8 cellular contexts compared by ENCODE assay signal in the genomic region with DNA sequence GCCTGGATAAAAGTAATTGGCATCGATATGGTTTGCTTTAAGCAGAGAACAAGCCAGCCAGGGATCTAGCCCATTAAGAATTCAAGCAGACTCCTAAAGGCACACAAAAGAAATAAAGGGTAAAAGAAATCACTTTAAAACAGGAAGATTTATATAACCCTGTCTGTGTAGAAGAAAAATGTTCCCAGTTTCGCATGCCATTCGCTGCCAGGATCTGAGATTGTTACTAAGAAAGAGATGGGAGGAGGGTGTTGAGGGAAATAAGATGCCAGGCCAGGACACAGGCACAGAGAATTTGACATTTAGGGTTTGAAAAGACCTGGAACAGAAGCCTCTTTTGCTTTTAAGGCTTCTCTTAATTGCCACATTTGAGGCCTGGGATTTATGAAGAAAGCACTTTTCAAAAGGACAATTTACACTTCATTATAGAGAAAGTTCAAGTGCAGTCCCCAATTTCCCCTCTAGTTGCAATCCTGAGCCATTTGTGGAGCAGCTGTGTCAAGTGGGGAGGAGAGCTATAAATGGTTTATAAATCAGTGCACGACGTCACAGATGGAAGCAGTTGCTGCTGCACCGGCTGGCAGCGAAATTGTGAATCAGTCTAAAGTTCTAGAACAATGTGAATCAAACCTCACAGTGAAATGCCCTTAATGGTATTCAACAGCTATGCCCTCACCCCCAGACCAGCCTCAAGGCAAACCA. TPM values are rescaled to one million over a fixed set of nuclear protein-coding genes. Genes with fewer than 3 reads are reported as not detected.
A peak's percentile ranks its signal among the peaks of the same experiment; 100 is the strongest.
DNase-seq lines count a peak whose midpoint lies in the region; ATAC-seq, FAIRE-seq and TF ChIP-seq lines count a peak whose summit lies in the region.

No MANE protein-coding gene starts in this region.

- H4K20me1 ChIP-seq in OCI-LY3 (ENCODE audit: insufficient read depth, low read length) = no peaks in the 10 kb centered on the region
- no peaks in the 10 kb centered on the region for H4K20me1 ChIP-seq in osteoblast (ENCODE audit: insufficient read depth, low read length)

- no peaks in the 10 kb centered on the region for H3K36me3 ChIP-seq in OCI-LY3 (replicated peaks; ENCODE audit: low read depth, low read length)
- no peaks in the 10 kb centered on the region for H3K36me3 ChIP-seq in osteoblast (ENCODE audit: insufficient read depth, low read length)

- H3K4me2 ChIP-seq in OCI-LY3 (ENCODE audit: low read length) (no peak overlapping the region), osteoblast (ENCODE audit: insufficient read depth, low read length) (no peak overlapping the region)

- no peak overlapping the region for H3K9ac ChIP-seq in OCI-LY3 (ENCODE audit: low read length)

- TF ChIP-seq CTCF in AG04449 (IDR thresholded peaks at IDR 0.05; ENCODE audit: insufficient read depth, low read length, missing control alignments) = peak; percentile 27
- TF ChIP-seq CTCF in OCI-LY3 (IDR thresholded peaks at IDR 0.05; ENCODE audit: low read depth, low read length) = peak; percentile 37
- peak; percentile 51 for TF ChIP-seq CTCF in osteoblast (IDR thresholded peaks at IDR 0.05; ENCODE audit: extremely low read depth, low read depth, low read length)

- H3K4me3 ChIP-seq in AG04449 (ENCODE audit: low read depth, low read length) = no peak overlapping the region
- H3K4me3 ChIP-seq in OCI-LY3 (ENCODE audit: low read length) = no peak overlapping the region
- H3K4me3 ChIP-seq in osteoblast (ENCODE audit: insufficient read depth, low read length) = no peak overlapping the region

- CTCF ChIA-PET in AG04449 (lab: Yijun Ruan, JAX) = interaction anchor here (0.8 to 6.9 kb wide), 12 partner anchors 12 to 73 kb away, joined by 3 to 76 read pairs (median 4); no protein-coding TSS in a partner anchor

- H3K4me1 ChIP-seq in OCI-LY3 (ENCODE audit: low read length) = no peaks in the 10 kb centered on the region
- peaks cover 7% of the 10 kb centered on the region for H3K4me1 ChIP-seq in osteoblast (ENCODE audit: insufficient read depth, low read length)

- H2AFZ ChIP-seq in OCI-LY3 (ENCODE audit: low read depth, low read length) (no peak overlapping the region), osteoblast (ENCODE audit: low read length) (no peak overlapping the region)

- POLR2A ChIA-PET in AG04449 (lab: Yijun Ruan, JAX) = no interaction called here

- ATAC-seq in esophagus mucosa = peak; percentile 39

- peak; percentile 38 for FAIRE-seq in H54 (lab: Jason Lieb, UNC)

- DNase-seq in AG04449 (ENCODE audit: low read depth, low spot score) (no peak), H54 (ENCODE audit: insufficient read length, low spot score) (peak; percentile 55), osteoblast (ENCODE audit: insufficient read length, low spot score, missing footprints) (peak; percentile 91)
- no peak for DNase-seq in stimulated activated CD4-positive, alpha-beta T cell treated with anti-CD3 and anti-CD28 coated beads, Interleukin-4, amount 100 ng/mL, for 24 hours
- DNase-seq in stimulated activated CD4-positive, alpha-beta T cell treated with anti-CD3 and anti-CD28 coated beads, Interleukin-15, amount 100 ng/mL, for 24 hours = no peak
- no peak for DNase-seq in activated T-cell treated with anti-CD3 and anti-CD28 coated beads, Interleukin-2, amount 50 U/mL, for 48 hours

- H3K79me2 ChIP-seq in OCI-LY3 (ENCODE audit: low read length) = no peaks in the 10 kb centered on the region
- H3K79me2 ChIP-seq in osteoblast (ENCODE audit: insufficient read depth, low read length) = no peaks in the 10 kb centered on the region

- TF ChIP-seq POLR2A in H54 (IDR thresholded peaks at IDR 0.05; ENCODE audit: low read depth, low read length) = no peak

- H3K27me3 ChIP-seq in OCI-LY3 (ENCODE audit: low read depth, low read length) (no peaks in the 10 kb centered on the region), osteoblast (ENCODE audit: insufficient read depth, low read length) (no peaks in the 10 kb centered on the region)

- H3K27ac ChIP-seq in OCI-LY3 (ENCODE audit: low read length) (no peak overlapping the region), osteoblast (ENCODE audit: low read depth, low read length) (no peak overlapping the region)

- H3K9me3 ChIP-seq in OCI-LY3 (ENCODE audit: insufficient read depth, low read length) (no peaks in the 10 kb centered on the region), osteoblast (ENCODE audit: low read depth, low read length) (no peaks in the 10 kb centered on the region)

RNA-seq across cellular contexts. Expression of a gene that starts 26.4 kb away (rescaled TPM):
- total RNA-seq in esophagus mucosa (5.9 TPM), osteoblast (7.7 and 9.8 TPM in 2 replicates)

RNA-seq across cellular contexts. Expression of a gene that starts 26.8 kb away (rescaled TPM):
- total RNA-seq in esophagus mucosa (92.0 TPM), osteoblast (15.3 and 15.6 TPM in 2 replicates)

Comparison
In these comparisons a context has a peak if more than half of its experiments do, and no peak if none do; other contexts are left out.
1. DNase-seq: peak in H54 (single experiment) and osteoblast (single experiment); none in AG04449 (single experiment), stimulated activated CD4-positive, alpha-beta T cell treated with anti-CD3 and anti-CD28 coated beads, Interleukin-4, amount 100 ng/mL, for 24 hours (single experiment), stimulated activated CD4-positive, alpha-beta T cell treated with anti-CD3 and anti-CD28 coated beads, Interleukin-15, amount 100 ng/mL, for 24 hours (single experiment) and activated T-cell treated with anti-CD3 and anti-CD28 coated beads, Interleukin-2, amount 50 U/mL, for 48 hours (0 of 2).
2. Peak in every context shown above with its lines, with median percentiles within 50 percentile points of each other: CTCF ChIP-seq.